1 cellular context compared by ENCODE assay signal in the genomic region with DNA sequence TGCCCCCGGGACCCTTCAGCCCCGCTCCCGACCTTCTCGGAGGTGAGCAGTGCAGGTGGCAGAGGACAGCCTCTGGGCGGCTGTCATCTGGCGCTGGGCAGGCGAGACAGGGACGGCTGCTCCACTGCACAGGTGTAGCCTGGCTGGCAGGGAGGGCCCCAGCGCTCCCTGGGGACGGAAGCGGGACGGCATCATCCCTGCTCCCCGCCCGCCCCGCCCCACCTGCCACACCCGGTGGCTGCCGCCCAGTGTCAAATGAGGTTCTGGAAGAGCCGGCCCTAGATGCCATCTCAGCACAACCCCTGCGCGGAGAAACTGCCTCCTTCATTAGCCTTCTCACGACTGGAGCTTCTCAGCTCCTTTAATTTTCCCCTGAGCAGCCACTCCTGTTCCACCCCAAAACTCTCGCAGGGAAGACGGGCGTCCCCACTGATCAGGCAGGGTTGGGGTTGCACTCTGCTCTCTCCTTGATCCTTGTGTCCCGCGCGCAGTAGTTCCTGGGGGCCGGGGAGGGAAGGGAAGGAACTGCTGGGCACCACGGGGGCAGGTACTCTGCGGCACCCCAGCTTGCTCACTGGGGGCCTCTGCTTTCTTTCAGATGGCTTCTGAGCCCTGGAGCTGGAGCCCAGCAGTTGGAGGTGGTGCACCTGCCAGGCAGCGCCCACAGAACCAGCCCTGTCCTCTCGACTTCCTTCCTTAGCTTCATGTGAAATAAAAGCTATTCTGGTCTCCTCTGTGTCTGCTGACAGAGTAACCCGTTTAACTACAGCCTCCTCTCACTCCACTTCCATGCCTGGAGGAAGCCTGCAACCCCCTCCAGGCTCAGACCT.
TF ChIP-seq lines count a peak whose summit lies in the region.

No MANE protein-coding gene starts in this region.

TF ChIP-seq in HEK293, 187 proteins besides CTCF, POLR2A, EP300 and RAD21 (continued from another document):
- TF ChIP-seq SP2 (tag by site-specific recombination; IDR thresholded peaks at IDR 0.05): 0 out of 2 replicates have a peak, but pooled peaks have one; percentile 3
